11 cellular contexts compared by ENCODE assay signal in genomic region chr3:112117826-112118571, GRCh38. TPM values are rescaled to one million over a fixed set of nuclear protein-coding genes. Genes with fewer than 3 reads are reported as not detected.
DNase-seq lines count a peak whose midpoint lies in the region; ATAC-seq and TF ChIP-seq lines count a peak whose summit lies in the region.
"Had no signal": no experiment of that assay in that cellular context is flagged by ENCODE, and none has a peak within 500 bp of the region (broad histone marks: within the 10 kb centered on the region; RNA-seq: fewer than 3 reads in every experiment).

No MANE protein-coding gene starts in this region.

- H3K27ac Mint-ChIP-seq in T-cell: peak overlapping the region; percentile 29 to 49

- no peak overlapping the region for H3K9ac ChIP-seq in mesendoderm (ENCODE audit: low read length)

- no peaks in the 10 kb centered on the region for H3K9me3 Mint-ChIP-seq in T-cell

- no peak overlapping the region for H3K4me2 ChIP-seq in mesendoderm (ENCODE audit: low read length)

- H3K36me3 Mint-ChIP-seq in T-cell: peaks cover 9% of the 10 kb centered on the region

- TF ChIP-seq CTCF in GM12872 (IDR thresholded peaks at IDR 0.05; ENCODE audit: insufficient read depth, low read depth, low read length): peak; percentile 46

- no peak overlapping the region for H2BK5ac ChIP-seq in mesendoderm (ENCODE audit: low read length)

- peak; percentile 29 for ATAC-seq in HG02981 (IDR thresholded peaks at IDR 0.05; ENCODE audit: unreplicated experiment)
- ATAC-seq in T-cell (replicated peaks in 1 of 4): no peak

- no peak overlapping the region for H3K4ac ChIP-seq in mesendoderm (ENCODE audit: low read depth, low read length)

- peaks cover 1% of the 10 kb centered on the region for H3K36me3 ChIP-seq in mesendoderm (ENCODE audit: control insufficient read depth, insufficient read depth, low read length)
- H3K36me3 ChIP-seq: HAP-1 had no signal

- no peak overlapping the region for H3K56ac ChIP-seq in mesendoderm (ENCODE audit: low read length)

- WGBS in mesendoderm (ENCODE audit: extremely low coverage, insufficient coverage, low lambda C conversion rate): no CpG with 5 or more reads among the region's 4 CpGs

- no peak overlapping the region for H2AK5ac ChIP-seq in mesendoderm (ENCODE audit: low read length)

- H4K5ac ChIP-seq in mesendoderm (ENCODE audit: low read length): no peak overlapping the region

- H3K27ac ChIP-seq in mesendoderm (ENCODE audit: low read depth, low read length): no peak overlapping the region

- H4K8ac ChIP-seq in mesendoderm (ENCODE audit: low read depth, low read length): no peak overlapping the region

- peaks cover 48 to 64% (median 61%) of the 10 kb centered on the region in 3 donors for H3K4me1 Mint-ChIP-seq in T-cell

- H3K4me3 Mint-ChIP-seq in T-cell: no peak overlapping the region

- H3K23ac ChIP-seq in mesendoderm (ENCODE audit: low read length): no peak overlapping the region

- H3K79me1 ChIP-seq in mesendoderm (ENCODE audit: low read length): no peaks in the 10 kb centered on the region

- CTCF ChIA-PET in T-cell (lab: Charles Lee): interaction anchor here (0.6 to 1.5 kb wide), 4 partner anchors 9 to 534 kb away, joined by 3 to 6 read pairs (median 3); no protein-coding TSS in a partner anchor

- H3K27me3 Mint-ChIP-seq in T-cell: no peaks in the 10 kb centered on the region

- DNase-seq in T-cell (peak in 1 of 34 experiments; percentile 35), mesendoderm (peak; percentile 45), DMS79 (lab: John Stamatoyannopoulos, UW) (no peak), cerebellar cortex (ENCODE audit: low spot score) (no peak), NCI-H1694 treated with DMSO at 0.1 percent for 48 hours (lab: John Stamatoyannopoulos, UW) (no peak)
- DNase-seq in stimulated activated CD4-positive, alpha-beta T cell treated with anti-CD3 and anti-CD28 coated beads, Interleukin-2, amount 100 ng/mL, for 48 hours: no peak
- DNase-seq: IMR-90 had no signal

- H3K4me1 ChIP-seq in mesendoderm (ENCODE audit: control insufficient read depth, low read depth, low read length): peaks cover 3% of the 10 kb centered on the region

- H3K27me3 ChIP-seq in mesendoderm (ENCODE audit: insufficient read depth, low read length, poor library complexity): no peaks in the 10 kb centered on the region

- POLR2A ChIA-PET in T-cell (lab: Charles Lee): no interaction called here

- H3K18ac ChIP-seq in mesendoderm (ENCODE audit: low read length): no peak overlapping the region

- H3K4me3 ChIP-seq in mesendoderm (ENCODE audit: low read length): no peak overlapping the region
- H3K4me3 ChIP-seq: HAP-1 had no signal

- H3K79me2 ChIP-seq in mesendoderm (ENCODE audit: control insufficient read depth, insufficient read depth, low read length): no peaks in the 10 kb centered on the region

- H2BK120ac ChIP-seq in mesendoderm (ENCODE audit: low read depth, low read length): no peak overlapping the region

- no peak overlapping the region for H2BK15ac ChIP-seq in mesendoderm (replicated peaks; ENCODE audit: low read depth)

RNA-seq across cellular contexts. Expression of gene GCSAM, which starts 15.0 kb away (rescaled TPM):
- 10 to 100 TPM; 15.8 to 21.6 (median 18.2) TPM for total RNA-seq in T-cell
- not detected for polyA plus RNA-seq in mesendoderm (2013, experiment 1 of 2)
- polyA plus RNA-seq in mesendoderm (2013, experiment 2 of 2): not detected
- total RNA-seq: IMR-90, kidney epithelial cell had no signal
- polyA plus RNA-seq: IMR-90 had no signal

RNA-seq across cellular contexts. Expression of gene C3orf52, which starts 31.8 kb away (rescaled TPM):
- total RNA-seq in T-cell: 1 to 10 TPM in 4 of 5 donors, under 1 TPM in 1; 0.95 to 2.2 (median 1.5) TPM
- polyA plus RNA-seq in mesendoderm (2013, experiment 1 of 2): 6.2 TPM
- polyA plus RNA-seq in mesendoderm (2013, experiment 2 of 2): 6.9 TPM
